Comparison of ENCODE assay signal across 8 cellular contexts in genomic region chr20:38926934-38927616, GRCh38. TPM values are rescaled to one million over a fixed set of nuclear protein-coding genes. Genes with fewer than 3 reads are reported as not detected.
DNase-seq lines count a peak whose midpoint lies in the region; ATAC-seq and TF ChIP-seq lines count a peak whose summit lies in the region.

No MANE protein-coding gene starts in this region.

- no peaks in the 10 kb centered on the region for H3K9me3 ChIP-seq in ascending aorta
- no peaks in the 10 kb centered on the region for H3K9me3 ChIP-seq in lower lobe of right lung

- no peak overlapping the region for H3K27ac ChIP-seq in ascending aorta
- H3K27ac ChIP-seq in lower lobe of right lung: no peak overlapping the region

- peaks cover 4% of the 10 kb centered on the region for H3K36me3 Mint-ChIP-seq in T-helper 1 cell treated with Interleukin-12 subunit alpha and Interleukin-12 subunit beta and Interleukin-4 antibody, amounts not matched to agents 30 μg/mL and 1 μg/mL, for 36 hours (ENCODE audit: low read depth)

- ATAC-seq in HG03342 (IDR thresholded peaks at IDR 0.05; ENCODE audit: unreplicated experiment): peak; percentile 7
- no peak for ATAC-seq in lower lobe of right lung

- peak overlapping the region; percentile 56 to 79 for H3K4me3 ChIP-seq in ascending aorta
- H3K4me3 ChIP-seq in lower lobe of right lung: peak overlapping the region; percentile 74

- peak overlapping the region; percentile 62 for H3K27ac Mint-ChIP-seq in T-helper 1 cell treated with Interleukin-12 subunit alpha and Interleukin-12 subunit beta and Interleukin-4 antibody, amounts not matched to agents 30 μg/mL and 1 μg/mL, for 36 hours

- no peak for TF ChIP-seq CTCF in ascending aorta (IDR thresholded peaks at IDR 0.05)
- no peak for TF ChIP-seq CTCF in lower lobe of right lung (IDR thresholded peaks at IDR 0.05)

- H3K36me3 ChIP-seq in ascending aorta: no peaks in the 10 kb centered on the region
- no peaks in the 10 kb centered on the region for H3K36me3 ChIP-seq in lower lobe of right lung

- intact Hi-C loops in ascending aorta (cut with DNase I) (loop anchor here (1.0 kb wide), 2 partner anchors 35 to 121 kb away; partner anchors contain the start of gene DHX35), lower lobe of right lung (cut with DNase I) (no loop called here)

- H3K27me3 ChIP-seq in ascending aorta: no peaks in the 10 kb centered on the region
- peaks cover 3% of the 10 kb centered on the region for H3K27me3 ChIP-seq in lower lobe of right lung (ENCODE audit: low read depth)

- DNase-seq in T-helper 1 cell (no peak), ascending aorta (ENCODE audit: low spot score in 2 of 2) (no peak), lower lobe of right lung (no peak), NCI-H510A treated with DMSO at 0.1 percent for 48 hours (lab: John Stamatoyannopoulos, UW) (no peak), Kasumi-1 (lab: John Stamatoyannopoulos, UW) (no peak), NCI-H2029 (lab: John Stamatoyannopoulos, UW) (no peak)

- no peaks in the 10 kb centered on the region for H3K9me3 Mint-ChIP-seq in T-helper 1 cell treated with Interleukin-12 subunit alpha and Interleukin-12 subunit beta and Interleukin-4 antibody, amounts not matched to agents 30 μg/mL and 1 μg/mL, for 36 hours

- peaks cover 0 to 6% of the 10 kb centered on the region in 2 donors for H3K4me1 ChIP-seq in ascending aorta
- H3K4me1 ChIP-seq in lower lobe of right lung: peaks cover 14% of the 10 kb centered on the region

- peaks cover 30% of the 10 kb centered on the region for H3K4me1 Mint-ChIP-seq in T-helper 1 cell treated with Interleukin-12 subunit alpha and Interleukin-12 subunit beta and Interleukin-4 antibody, amounts not matched to agents 30 μg/mL and 1 μg/mL, for 36 hours (ENCODE audit: low read depth)

- no peaks in the 10 kb centered on the region for H3K27me3 Mint-ChIP-seq in T-helper 1 cell treated with Interleukin-12 subunit alpha and Interleukin-12 subunit beta and Interleukin-4 antibody, amounts not matched to agents 30 μg/mL and 1 μg/mL, for 36 hours (ENCODE audit: low read depth)

- peak overlapping the region; percentile 87 for H3K4me3 Mint-ChIP-seq in T-helper 1 cell treated with Interleukin-12 subunit alpha and Interleukin-12 subunit beta and Interleukin-4 antibody, amounts not matched to agents 30 μg/mL and 1 μg/mL, for 36 hours

RNA-seq across cellular contexts. Expression of gene FAM83D, which starts 0.9 kb away (rescaled TPM):
- total RNA-seq in ascending aorta: 0.53 TPM
- total RNA-seq in lower lobe of right lung: 0.71 TPM

RNA-seq across cellular contexts. Expression of gene DHX35, which starts 35.1 kb away (rescaled TPM):
- 35.3 TPM for total RNA-seq in ascending aorta
- 10.5 TPM for total RNA-seq in lower lobe of right lung
